In genomic region chr17:32444301-32445074, GRCh38 we compare ENCODE assay signal across 8 cellular contexts. TPM values are rescaled to one million over a fixed set of nuclear protein-coding genes. Genes with fewer than 3 reads are reported as not detected.
DNase-seq lines count a peak whose midpoint lies in the region; ATAC-seq and TF ChIP-seq lines count a peak whose summit lies in the region.

Gene PSMD11 (plus strand): TSS chr17:32444510. CDS start chr17:32444524, 14 bp downstream.

- H3K36me3 ChIP-seq in parathyroid adenoma (ENCODE audit: control insufficient read depth, insufficient read depth, low read length) (no peaks in the 10 kb centered on the region), tibial nerve (peaks cover 0 to 24% (median 0%) of the 10 kb centered on the region in 3 donors)

- peak within 1 kb of the TSS; percentile 89 for H3K4me2 ChIP-seq in parathyroid adenoma (ENCODE audit: low read length)

- peaks cover 10% of the 10 kb centered on the region for H3K27me3 Mint-ChIP-seq in activated naive CD8-positive, alpha-beta T cell treated with anti-CD3 and anti-CD28 coated beads, Interleukin-2, amount 50 U/mL, for 24 hours

- H3K27ac ChIP-seq in parathyroid adenoma = peak within 1 kb of the TSS; percentile 63
- peak within 1 kb of the TSS; percentile 71 to 93 (median 84) for H3K27ac ChIP-seq in tibial nerve

- intact Hi-C loops in Right ventricle myocardium superior (cut with DNase I) = no loop called here

- H3K9me3 ChIP-seq in parathyroid adenoma (ENCODE audit: control insufficient read depth, low read length) (no peaks in the 10 kb centered on the region), tibial nerve (no peaks in the 10 kb centered on the region)

- peak; percentile 29 to 54 for TF ChIP-seq POLR2A in tibial nerve (IDR thresholded peaks at IDR 0.05)

- peaks cover 13% of the 10 kb centered on the region for H3K4me1 ChIP-seq in parathyroid adenoma
- peaks cover 0 to 42% (median 16%) of the 10 kb centered on the region in 4 donors for H3K4me1 ChIP-seq in tibial nerve

- H3K9me3 Mint-ChIP-seq in activated naive CD8-positive, alpha-beta T cell treated with anti-CD3 and anti-CD28 coated beads, Interleukin-2, amount 50 U/mL, for 24 hours = no peaks in the 10 kb centered on the region

- 0 to 1% methylated on average over 12 to 58 of the region's 74 CpGs for WGBS in tibial nerve, 2 donors

- H3K9ac ChIP-seq in parathyroid adenoma = peak within 1 kb of the TSS; percentile 80

- peak within 1 kb of the TSS; percentile 81 for H3K4me3 ChIP-seq in parathyroid adenoma (ENCODE audit: low read depth, low read length)
- peak within 1 kb of the TSS; percentile 89 to 99 (median 96) for H3K4me3 ChIP-seq in tibial nerve

- peaks cover 39% of the 10 kb centered on the region for H3K36me3 Mint-ChIP-seq in activated naive CD8-positive, alpha-beta T cell treated with anti-CD3 and anti-CD28 coated beads, Interleukin-2, amount 50 U/mL, for 24 hours (ENCODE audit: low read depth)

- H2AFZ ChIP-seq in parathyroid adenoma = peak within 1 kb of the TSS; percentile 93

- DNase-seq in NCI-H1417 (lab: John Stamatoyannopoulos, UW) (peak; percentile 93 to 97 (median 94)), SW480 (ENCODE audit: low spot score) (peak; percentile 95), Right ventricle myocardium superior (peak; percentile 99), tibial nerve (ENCODE audit: low spot score in 2 of 2) (peak; percentile 92)
- DNase-seq in activated naive CD8-positive, alpha-beta T cell treated with anti-CD3 and anti-CD28 coated beads, Interleukin-2, amount 50 U/mL, for 24 hours = peak; percentile 99

- H3K27ac Mint-ChIP-seq in activated naive CD8-positive, alpha-beta T cell treated with anti-CD3 and anti-CD28 coated beads, Interleukin-2, amount 50 U/mL, for 24 hours = peak within 1 kb of the TSS; percentile 81

- peaks cover 23% of the 10 kb centered on the region for H3K79me2 ChIP-seq in parathyroid adenoma

- TF ChIP-seq CTCF in GM12873 (IDR thresholded peaks at IDR 0.05; ENCODE audit: insufficient read depth, low read depth, low read length, missing control alignments) (peak; percentile 86), parathyroid adenoma (IDR thresholded peaks at IDR 0.05) (peak; percentile 97), tibial nerve (IDR thresholded peaks at IDR 0.05) (peak; percentile 75 to 89 (median 78))

- TF ChIP-seq EP300 in tibial nerve (IDR thresholded peaks at IDR 0.05) = peak in 1 of 2 donors; percentile 82

- peaks cover 49% of the 10 kb centered on the region for H3K4me1 Mint-ChIP-seq in activated naive CD8-positive, alpha-beta T cell treated with anti-CD3 and anti-CD28 coated beads, Interleukin-2, amount 50 U/mL, for 24 hours

- ATAC-seq in HG02759 (IDR thresholded peaks at IDR 0.05; ENCODE audit: unreplicated experiment) (peak; percentile 97), Right ventricle myocardium superior (ENCODE audit: poor library complexity) (peak; percentile 99)
- ATAC-seq in activated naive CD8-positive, alpha-beta T cell treated with anti-CD3 and anti-CD28 coated beads, Interleukin-2, amount 50 U/mL, for 24 hours = peak; percentile 95

- no peaks in the 10 kb centered on the region for H3K27me3 ChIP-seq in parathyroid adenoma (ENCODE audit: control insufficient read depth, insufficient read depth, low read length)
- H3K27me3 ChIP-seq in tibial nerve = no peaks in the 10 kb centered on the region

- peak within 1 kb of the TSS; percentile 87 for H3K4me3 Mint-ChIP-seq in activated naive CD8-positive, alpha-beta T cell treated with anti-CD3 and anti-CD28 coated beads, Interleukin-2, amount 50 U/mL, for 24 hours

RNA-seq across cellular contexts. Expression of gene PSMD11, which starts in this region (rescaled TPM):
- total RNA-seq in Right ventricle myocardium superior (62.3 TPM), tibial nerve (10 to 100 TPM; 37.3 to 48.9 (median 46.8) TPM)

Comparison
In these comparisons a context has a peak if more than half of its experiments do, and no peak if none do; other contexts are left out.
1. Peak in every context shown above with its lines: DNase-seq, ATAC-seq, H3K4me3 ChIP-seq and H3K27ac ChIP-seq.